ENCODE assay signal across 24 cellular contexts in the genomic region with DNA sequence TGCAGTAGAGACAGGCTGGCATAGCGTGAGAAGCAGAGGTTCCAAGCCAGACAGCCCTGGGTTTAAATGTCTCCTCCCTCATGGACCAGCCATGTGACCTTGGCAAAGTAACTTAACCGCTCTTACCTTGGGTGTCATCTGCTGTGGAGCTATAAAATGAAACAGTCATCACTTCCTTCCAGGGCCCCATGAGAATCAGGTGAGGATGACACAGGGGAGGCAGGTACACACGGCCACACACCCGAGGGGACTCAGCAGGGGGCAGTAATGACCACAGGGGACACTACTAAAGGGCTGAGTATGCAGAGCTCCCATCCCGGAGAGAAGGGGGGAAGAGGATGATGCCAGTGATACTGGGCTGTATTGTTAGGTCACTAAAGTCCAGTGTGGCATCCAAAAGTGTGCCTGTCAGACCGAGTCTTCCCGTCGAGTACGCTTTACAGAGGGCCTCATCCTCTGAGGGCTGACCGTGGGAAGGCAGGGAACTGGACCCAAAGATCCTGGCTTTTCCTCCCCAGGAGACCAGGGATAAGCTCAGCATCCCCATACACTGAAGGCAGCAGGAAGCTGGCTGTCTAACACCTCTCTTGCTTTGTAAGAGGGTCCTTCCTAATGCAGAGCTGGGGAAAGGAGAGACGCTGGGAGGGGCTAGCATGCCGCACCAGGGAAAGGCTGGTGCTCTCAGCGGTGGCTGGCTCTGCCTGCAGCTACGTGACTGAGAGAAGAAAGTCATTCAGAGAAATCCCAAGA.
"Had no signal": no experiment of that assay in that cellular context is flagged by ENCODE, and none has a peak within 500 bp of the region (broad histone marks: within the 10 kb centered on the region; RNA-seq: fewer than 3 reads in every experiment).

No MANE protein-coding gene starts in this region.

- H2AFZ ChIP-seq: parathyroid adenoma had no signal

- ATAC-seq: activated naive CD4-positive, alpha-beta T cell treated with anti-CD3 and anti-CD28 coated beads, Interleukin-2, amount 50 U/mL, for 72 hours; natural killer cell treated with Interleukin-12 subunit alpha and Interleukin-12 subunit beta and Interleukin-15 and Interleukin-18, amount 100 ng/mL, for 72 hours; sciatic nerve; stimulated activated memory B cell treated with anti-CD40 and anti-IgM and Interleukin-4, amounts not matched to agents 10 μg/mL and 1 μg/mL and 100 μg/mL, for 72 hours; WTC11 had no signal

- H3K9me3 ChIP-seq: ascending aorta, neutrophil, stomach, suprapubic skin, tibial nerve had no signal

- H3K4me1 ChIP-seq: ascending aorta, parathyroid adenoma, suprapubic skin had no signal

- H3K27ac ChIP-seq: ascending aorta, left ventricle myocardium inferior, neutrophil, parathyroid adenoma, stomach, suprapubic skin, tibial nerve had no signal

- DNase-seq: activated T-cell treated with anti-CD3 and anti-CD28 coated beads, Interleukin-2, amount 50 U/mL, for 1 hour; cerebellar nuclear complex; cortex of kidney; foreskin fibroblast; immature natural killer cell; kidney glomerular epithelial cell; left ventricle myocardium inferior; stimulated activated CD4-positive, alpha-beta T cell treated with anti-CD3 and anti-CD28 coated beads, Interleukin-15, amount 100 ng/mL, for 24 hours; stomach; T-helper 1 cell; T-helper 9 cell had no signal

- H3K4me3 ChIP-seq: ascending aorta, left ventricle myocardium inferior, smooth muscle cell, stomach, suprapubic skin, tibial nerve had no signal

- H3K4me3 Mint-ChIP-seq: immature natural killer cell; natural killer cell treated with Interleukin-12 subunit alpha and Interleukin-12 subunit beta and Interleukin-15 and Interleukin-18, amount 100 ng/mL, for 72 hours; stimulated activated memory B cell treated with anti-CD40 and anti-IgM and Interleukin-4, amounts not matched to agents 10 μg/mL and 1 μg/mL and 100 μg/mL, for 72 hours; WTC11 had no signal

- H3K36me3 Mint-ChIP-seq: activated naive CD4-positive, alpha-beta T cell treated with anti-CD3 and anti-CD28 coated beads, Interleukin-2, amount 50 U/mL, for 72 hours; immature natural killer cell; natural killer cell treated with Interleukin-12 subunit alpha and Interleukin-12 subunit beta and Interleukin-15 and Interleukin-18, amount 100 ng/mL, for 72 hours; stimulated activated memory B cell treated with anti-CD40 and anti-IgM and Interleukin-4, amounts not matched to agents 10 μg/mL and 1 μg/mL and 100 μg/mL, for 72 hours had no signal

- H3K79me2 ChIP-seq: parathyroid adenoma had no signal

- H3K27ac Mint-ChIP-seq: activated naive CD4-positive, alpha-beta T cell treated with anti-CD3 and anti-CD28 coated beads, Interleukin-2, amount 50 U/mL, for 72 hours; immature natural killer cell; natural killer cell treated with Interleukin-12 subunit alpha and Interleukin-12 subunit beta and Interleukin-15 and Interleukin-18, amount 100 ng/mL, for 72 hours; stimulated activated memory B cell treated with anti-CD40 and anti-IgM and Interleukin-4, amounts not matched to agents 10 μg/mL and 1 μg/mL and 100 μg/mL, for 72 hours; WTC11 had no signal

- FAIRE-seq: endometrium, urothelium cell line had no signal

- H3K27me3 ChIP-seq: ascending aorta, suprapubic skin, tibial nerve had no signal

- H3K9ac ChIP-seq: parathyroid adenoma had no signal

- H3K36me3 ChIP-seq: ascending aorta, left ventricle myocardium inferior, neutrophil, stomach, suprapubic skin, tibial nerve had no signal

- H3K9me3 Mint-ChIP-seq: activated naive CD4-positive, alpha-beta T cell treated with anti-CD3 and anti-CD28 coated beads, Interleukin-2, amount 50 U/mL, for 72 hours; immature natural killer cell; natural killer cell treated with Interleukin-12 subunit alpha and Interleukin-12 subunit beta and Interleukin-15 and Interleukin-18, amount 100 ng/mL, for 72 hours had no signal

- H3K4me2 ChIP-seq: smooth muscle cell had no signal

- H3K4me1 Mint-ChIP-seq: immature natural killer cell had no signal
